In genomic region chr12:75505706-75506312, GRCh38 we compare ENCODE assay signal across 8 cellular contexts. TPM values are rescaled to one million over a fixed set of nuclear protein-coding genes. Genes with fewer than 3 reads are reported as not detected.
DNase-seq lines count a peak whose midpoint lies in the region; ATAC-seq, FAIRE-seq and TF ChIP-seq lines count a peak whose summit lies in the region.

No MANE protein-coding gene starts in this region.

- H3K27ac ChIP-seq in CD8-positive, alpha-beta memory T cell (ENCODE audit: low read depth, low read length): no peak overlapping the region
- no peak overlapping the region for H3K27ac ChIP-seq in kidney (ENCODE audit: low read depth in 2 of 2, low read length in 2 of 2)

- peak overlapping the region in 7 of 8 donors; percentile 3 to 91 (median 44) for H3K27ac Mint-ChIP-seq in CD8-positive, alpha-beta memory T cell

- peaks cover 16% of the 10 kb centered on the region for H3K4me1 ChIP-seq in CD8-positive, alpha-beta memory T cell (ENCODE audit: insufficient read depth, low read length)
- peaks cover 3 to 7% of the 10 kb centered on the region in 2 donors for H3K4me1 ChIP-seq in kidney (ENCODE audit: control insufficient read depth in 1 of 2, insufficient read depth in 1 of 2, low read depth in 1 of 2, low read length in 2 of 2)

- no peaks in the 10 kb centered on the region for H3K27me3 ChIP-seq in CD8-positive, alpha-beta memory T cell (ENCODE audit: insufficient read depth, low read length, poor library complexity, severe bottlenecking)

- peak; percentile 11 for FAIRE-seq in H54 (lab: Jason Lieb, UNC)
- FAIRE-seq in TTC549 (lab: Jason Lieb, UNC): peak; percentile 89
- FAIRE-seq in kidney (lab: Jason Lieb, UNC): peak; percentile 15

- H3K4me3 Mint-ChIP-seq in CD8-positive, alpha-beta memory T cell: no peak overlapping the region

- POLR2A ChIA-PET in CD8-positive, alpha-beta memory T cell (lab: Charles Lee): no interaction called here

- TF ChIP-seq CTCF in kidney (IDR thresholded peaks at IDR 0.05; ENCODE audit: borderline replicate concordance, extremely low read depth, insufficient read depth): peak; percentile 37

- intact Hi-C loops in kidney (cut with DNase I): no loop called here

- H3K36me3 Mint-ChIP-seq in CD8-positive, alpha-beta memory T cell: peaks cover 0 to 50% (median 12%) of the 10 kb centered on the region in 3 donors

- peaks cover 45% of the 10 kb centered on the region for H3K36me3 ChIP-seq in CD8-positive, alpha-beta memory T cell (ENCODE audit: insufficient read depth, low read length)
- H3K36me3 ChIP-seq in kidney (ENCODE audit: control insufficient read depth in 1 of 2, insufficient read depth in 2 of 2, low read length in 2 of 2): peaks cover 11 to 18% of the 10 kb centered on the region in 2 donors

- no peak for ATAC-seq in GM18870 (IDR thresholded peaks at IDR 0.05; ENCODE audit: unreplicated experiment)

- CTCF ChIA-PET in CD8-positive, alpha-beta memory T cell (lab: Charles Lee): interaction anchor here (1.5 to 2.8 kb wide), 2 partner anchors 20 to 114 kb away, joined by 10 to 13 read pairs; partner anchors contain the start of gene GLIPR1L2

- H3K9ac ChIP-seq in kidney (ENCODE audit: low read length in 2 of 2): no peak overlapping the region

- peaks cover 24 to 38% (median 36%) of the 10 kb centered on the region in 3 donors for H3K4me1 Mint-ChIP-seq in CD8-positive, alpha-beta memory T cell

- no peak for DNase-seq in CD8-positive, alpha-beta memory T cell
- DNase-seq in H54 (ENCODE audit: insufficient read length, low spot score) (no peak), kidney (no peak), A172 (ENCODE audit: low spot score) (no peak), hepatic stellate cell (ENCODE audit: low spot score) (no peak), NCI-H1417 treated with DMSO at 0.1 percent for 48 hours (lab: John Stamatoyannopoulos, UW) (no peak)

- no peak overlapping the region for H3K4me3 ChIP-seq in CD8-positive, alpha-beta memory T cell (ENCODE audit: low read length)
- H3K4me3 ChIP-seq in kidney (ENCODE audit: low read length in 2 of 2): no peak overlapping the region

- H3K9me3 ChIP-seq in CD8-positive, alpha-beta memory T cell (ENCODE audit: low read length): no peaks in the 10 kb centered on the region
- H3K9me3 ChIP-seq in kidney (ENCODE audit: control insufficient read depth in 1 of 2, low read length in 2 of 2): no peaks in the 10 kb centered on the region

- no peaks in the 10 kb centered on the region for H3K9me3 Mint-ChIP-seq in CD8-positive, alpha-beta memory T cell

- H3K27me3 Mint-ChIP-seq in CD8-positive, alpha-beta memory T cell: no peaks in the 10 kb centered on the region

- TF ChIP-seq POLR2A in H54 (IDR thresholded peaks at IDR 0.05; ENCODE audit: low read depth, low read length): no peak

RNA-seq across cellular contexts. Expression of gene KRR1, which starts 5.6 kb away (rescaled TPM):
- total RNA-seq in CD8-positive, alpha-beta memory T cell: 100 to 1,000 TPM; 143 to 151 TPM
- polyA plus RNA-seq in CD8-positive, alpha-beta memory T cell: 76.8 TPM
- total RNA-seq in kidney: 50.7 TPM
- polyA plus RNA-seq in kidney (ENCODE audit: insufficient read depth, low read depth, low replicate concordance): 20.0 TPM
- 56.5 and 64.7 TPM in 2 replicates for total RNA-seq in A172 (2014; rRNA removed; shearing (Covaris generic))

RNA-seq across cellular contexts. Expression of gene GLIPR1, which starts 25.3 kb away (rescaled TPM):
- total RNA-seq in CD8-positive, alpha-beta memory T cell: 10 to 100 TPM; 22.2 to 22.8 TPM
- 202 TPM for polyA plus RNA-seq in CD8-positive, alpha-beta memory T cell
- total RNA-seq in kidney: 20.6 TPM
- polyA plus RNA-seq in kidney (ENCODE audit: insufficient read depth, low read depth, low replicate concordance): 2.3 TPM
- total RNA-seq in A172 (2014; rRNA removed; shearing (Covaris generic)): 13.3 and 20.2 TPM in 2 replicates
